In the genomic region with DNA sequence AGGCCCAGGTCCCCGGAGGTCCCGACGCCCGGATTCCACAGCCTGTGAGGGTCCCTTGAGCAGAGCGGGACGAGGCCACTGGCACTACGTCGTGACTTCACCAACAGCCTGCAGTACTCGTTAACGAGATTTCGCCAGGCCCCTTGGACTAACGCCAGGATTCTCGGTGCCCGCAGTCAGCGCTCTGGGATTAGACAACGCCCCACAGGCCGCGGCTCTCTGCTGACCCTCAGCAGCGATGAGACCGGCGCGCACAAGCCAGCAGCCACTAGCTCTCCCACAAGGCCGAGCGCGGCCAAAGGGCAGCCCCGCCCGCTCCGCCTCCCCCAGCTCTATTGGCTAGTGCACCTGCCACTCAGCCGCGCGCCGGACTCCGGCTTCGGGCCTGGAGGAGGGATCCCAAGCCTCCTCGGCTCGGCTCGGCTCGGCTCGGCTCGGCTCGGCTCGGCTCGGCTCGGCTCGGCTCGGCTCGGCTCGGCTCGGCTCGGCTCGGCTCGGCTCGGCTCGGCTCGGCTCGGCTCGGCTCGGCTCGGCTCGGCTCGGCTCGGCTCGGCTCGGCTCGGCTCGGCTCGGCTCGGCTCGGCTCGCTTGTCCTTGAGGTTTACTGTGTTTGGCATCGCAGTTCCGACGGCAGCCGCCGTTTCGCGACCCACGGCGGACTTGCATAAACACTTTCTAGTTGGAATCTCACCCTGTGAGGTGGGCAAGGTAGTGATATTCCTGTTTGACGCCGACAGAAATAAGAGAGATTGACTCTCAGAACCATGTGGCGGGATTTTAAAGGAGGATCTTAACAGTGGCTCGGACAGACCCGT, we compare ENCODE assay signal across 8 cellular contexts.
DNase-seq lines count a peak whose midpoint lies in the region; ATAC-seq and TF ChIP-seq lines count a peak whose summit lies in the region.

No MANE protein-coding gene starts in this region.

- peaks cover 0 to 10% (median 2%) of the 10 kb centered on the region in 4 donors for H3K4me1 ChIP-seq in Peyer's patch

- H3K27ac ChIP-seq in Peyer's patch = peak overlapping the region; percentile 84 to 98 (median 94)

- H3K27me3 Mint-ChIP-seq in activated T-helper 17 cell treated with anti-CD3 and anti-CD28 coated beads, Interleukin-2, amount 50 U/mL, for 72 hours = peaks cover 8% of the 10 kb centered on the region
- peaks cover 0 to 5% (median 2%) of the 10 kb centered on the region in 5 donors for H3K27me3 Mint-ChIP-seq in naive thymus-derived CD8-positive, alpha-beta T cell

- no peaks in the 10 kb centered on the region for H3K36me3 ChIP-seq in Peyer's patch

- peak; percentile 75 to 87 for TF ChIP-seq POLR2A in Peyer's patch (IDR thresholded peaks at IDR 0.05)

- peaks cover 4% of the 10 kb centered on the region for H3K4me1 Mint-ChIP-seq in activated T-helper 17 cell treated with anti-CD3 and anti-CD28 coated beads, Interleukin-2, amount 50 U/mL, for 72 hours
- peaks cover 0 to 31% (median 15%) of the 10 kb centered on the region in 4 donors for H3K4me1 Mint-ChIP-seq in naive thymus-derived CD8-positive, alpha-beta T cell

- H3K4me3 ChIP-seq in Peyer's patch (peak overlapping the region; percentile 47 to 75 (median 58)), fibroblast of mammary gland (ENCODE audit: control insufficient read depth, low read depth, low read length) (peak overlapping the region; percentile 67)

- no peaks in the 10 kb centered on the region for H3K9me3 ChIP-seq in Peyer's patch

- peak overlapping the region; percentile 95 for H3K27ac Mint-ChIP-seq in activated T-helper 17 cell treated with anti-CD3 and anti-CD28 coated beads, Interleukin-2, amount 50 U/mL, for 72 hours
- peak overlapping the region; percentile 68 to 99 (median 98) for H3K27ac Mint-ChIP-seq in naive thymus-derived CD8-positive, alpha-beta T cell

- POLR2A ChIA-PET in naive thymus-derived CD8-positive, alpha-beta T cell (lab: Charles Lee) = interaction anchor here (1.1 to 1.9 kb wide), 3 partner anchors 25 to 434 kb away, joined by 3 to 11 read pairs (median 5); partner anchors contain the start of gene TSC22D1

- H3K27me3 ChIP-seq in Peyer's patch = no peaks in the 10 kb centered on the region

- H3K4me3 Mint-ChIP-seq in activated T-helper 17 cell treated with anti-CD3 and anti-CD28 coated beads, Interleukin-2, amount 50 U/mL, for 72 hours = peak overlapping the region; percentile 88
- peak overlapping the region; percentile 84 to 97 (median 96) for H3K4me3 Mint-ChIP-seq in naive thymus-derived CD8-positive, alpha-beta T cell

- H3K36me3 Mint-ChIP-seq in activated T-helper 17 cell treated with anti-CD3 and anti-CD28 coated beads, Interleukin-2, amount 50 U/mL, for 72 hours (ENCODE audit: low read depth) = no peaks in the 10 kb centered on the region
- H3K36me3 Mint-ChIP-seq in naive thymus-derived CD8-positive, alpha-beta T cell = no peaks in the 10 kb centered on the region

- DNase-seq in DMS79 treated with DMSO at 0.1 percent for 48 hours (lab: John Stamatoyannopoulos, UW) = peak; percentile 80
- peak; percentile 71 for DNase-seq in KG1 (lab: John Stamatoyannopoulos, UW)
- peak; percentile 94 to 100 (median 98) for DNase-seq in Peyer's patch
- DNase-seq in fibroblast of mammary gland (ENCODE audit: low read depth) = peak; percentile 93
- peak; percentile 82 to 97 (median 91) for DNase-seq in naive thymus-derived CD8-positive, alpha-beta T cell
- peak; percentile 85 to 92 (median 89) for DNase-seq in stimulated activated naive CD4-positive, alpha-beta T cell (lab: John Stamatoyannopoulos, UW)

- no peaks in the 10 kb centered on the region for H3K9me3 Mint-ChIP-seq in activated T-helper 17 cell treated with anti-CD3 and anti-CD28 coated beads, Interleukin-2, amount 50 U/mL, for 72 hours
- no peaks in the 10 kb centered on the region for H3K9me3 Mint-ChIP-seq in naive thymus-derived CD8-positive, alpha-beta T cell

- ATAC-seq in GM21737 (IDR thresholded peaks at IDR 0.05; ENCODE audit: unreplicated experiment) = peak; percentile 100
- peak; percentile 99 for ATAC-seq in activated T-helper 17 cell treated with anti-CD3 and anti-CD28 coated beads, Interleukin-2, amount 50 U/mL, for 72 hours (replicated peaks)
- ATAC-seq in naive thymus-derived CD8-positive, alpha-beta T cell = peak; percentile 97

- TF ChIP-seq CTCF in Peyer's patch (IDR thresholded peaks at IDR 0.05) (peak in 4 of 6 experiments; percentile 27 to 58 (median 53)), fibroblast of mammary gland (conservative IDR thresholded peaks at IDR 0.05; ENCODE audit: control insufficient read depth, insufficient read depth, low read depth, low read length) (no peak)

Comparison
In these comparisons a context has a peak if more than half of its experiments do, and no peak if none do; other contexts are left out.
1. Peak in every context shown above with its lines: DNase-seq, ATAC-seq, H3K4me3 ChIP-seq and H3K27ac ChIP-seq.